ENCODE assay signal across 7 cellular contexts in genomic region chr1:116514708-116515525, GRCh38. TPM values are rescaled to one million over a fixed set of nuclear protein-coding genes. Genes with fewer than 3 reads are reported as not detected.
A peak's percentile ranks its signal among the peaks of the same experiment; 100 is the strongest.
DNase-seq lines count a peak whose midpoint lies in the region; ATAC-seq and TF ChIP-seq lines count a peak whose summit lies in the region.

No MANE protein-coding gene starts in this region.

- peak overlapping the region; percentile 72 to 90 for H3K27ac ChIP-seq in breast epithelium

- intact Hi-C loops in breast epithelium (cut with DNase I; ENCODE audit: low total_unique reads): no loop called here

- peaks cover 0 to 5% (median 0%) of the 10 kb centered on the region in 3 donors for H3K9me3 Mint-ChIP-seq in T-cell

- H3K27me3 ChIP-seq in breast epithelium: no peaks in the 10 kb centered on the region

- TF ChIP-seq CTCF in breast epithelium (IDR thresholded peaks at IDR 0.05): no peak

- H3K4me3 ChIP-seq in breast epithelium: no peak overlapping the region

- peak overlapping the region; percentile 97 to 98 for H3K27ac Mint-ChIP-seq in T-cell

- H3K4me3 Mint-ChIP-seq in T-cell: peak overlapping the region; percentile 58 to 70 (median 61)

- POLR2A ChIA-PET in T-cell (lab: Charles Lee): interaction anchor here in 1 of 2 donors (1.0 to 1.4 kb wide), 3 partner anchors 11 to 545 kb away, joined by 3 to 9 read pairs (median 4); partner anchors contain the start of gene TTF2

- ATAC-seq in GM19043 (IDR thresholded peaks at IDR 0.05; ENCODE audit: low read depth, unreplicated experiment) (peak; percentile 82), HG03064 (IDR thresholded peaks at IDR 0.05; ENCODE audit: low read depth, unreplicated experiment) (peak; percentile 70), T-cell (replicated peaks in 1 of 4) (peak; percentile 74 to 81 (median 80))

- CTCF ChIA-PET in T-cell (lab: Charles Lee): interaction anchor here (0.7 to 3.2 kb wide), 14 partner anchors 11 to 613 kb away, joined by 3 to 34 read pairs (median 3); no protein-coding TSS in a partner anchor

- peaks cover 44 to 63% (median 54%) of the 10 kb centered on the region in 3 donors for H3K4me1 Mint-ChIP-seq in T-cell

- H3K27me3 Mint-ChIP-seq in T-cell: no peaks in the 10 kb centered on the region

- peaks cover 9% of the 10 kb centered on the region for H3K36me3 Mint-ChIP-seq in T-cell

- H3K4me1 ChIP-seq in breast epithelium: no peaks in the 10 kb centered on the region

- no peaks in the 10 kb centered on the region for H3K36me3 ChIP-seq in breast epithelium

- DNase-seq in T-cell: peak in 32 of 34 experiments; percentile 34 to 70 (median 54)
- no peak for DNase-seq in breast epithelium (ENCODE audit: low spot score in 2 of 2)
- peak; percentile 23 for DNase-seq in stimulated activated CD4-positive, alpha-beta T cell treated with anti-CD3 and anti-CD28 coated beads, Interleukin-4, amount 100 ng/mL, for 1 hour
- DNase-seq in DMS53 (lab: John Stamatoyannopoulos, UW): no peak
- DNase-seq in putamen (ENCODE audit: low spot score): no peak

- TF ChIP-seq POLR2A in breast epithelium (IDR thresholded peaks at IDR 0.05): no peak

- no peaks in the 10 kb centered on the region for H3K9me3 ChIP-seq in breast epithelium

RNA-seq across cellular contexts. Expression of gene CD58, which starts 55.9 kb away (rescaled TPM):
- total RNA-seq in T-cell (10 to 100 TPM in 4 of 5 donors, 1 to 10 TPM in 1; 8.9 to 20.5 (median 16.9) TPM), breast epithelium (10 to 100 TPM; 22.0 to 31.4 (median 31.3) TPM)

Comparison
In these comparisons a context has a peak if more than half of its experiments do, and no peak if none do; other contexts are left out.
1. DNase-seq: peak in T-cell (32 of 34) and stimulated activated CD4-positive, alpha-beta T cell treated with anti-CD3 and anti-CD28 coated beads, Interleukin-4, amount 100 ng/mL, for 1 hour (single experiment); none in breast epithelium (0 of 2), DMS53 (single experiment) and putamen (single experiment).
2. Peak in every context shown above with its lines, with median percentiles within 50 percentile points of each other: ATAC-seq.